8 cellular contexts compared by ENCODE assay signal in genomic region chr9:131238402-131239021, GRCh38.
DNase-seq lines count a peak whose midpoint lies in the region; ATAC-seq and TF ChIP-seq lines count a peak whose summit lies in the region.

No MANE protein-coding gene starts in this region.

- DNase-seq in NCI-H510A (lab: John Stamatoyannopoulos, UW) (peak; percentile 35), NCI-H510A treated with DMSO at 0.1 percent for 48 hours (lab: John Stamatoyannopoulos, UW) (no peak), astrocyte of the spinal cord (ENCODE audit: low read depth, low spot score) (peak; percentile 79), memory B cell (ENCODE audit: low spot score in 2 of 2) (no peak), ecto neural progenitor cell (ENCODE audit: low spot score) (no peak), HUDEP-2 (lab: John Stamatoyannopoulos, UW; ENCODE audit: unreplicated experiment in 76 of 76) (no peak), SKM-1 (lab: John Stamatoyannopoulos, UW; ENCODE audit: unreplicated experiment) (no peak)

- H3K4me3 Mint-ChIP-seq in memory B cell, result peak overlapping the region; percentile 89

- H3K4me1 Mint-ChIP-seq in memory B cell, result peaks cover 11% of the 10 kb centered on the region

- peak; percentile 31 for ATAC-seq in HG03354 (IDR thresholded peaks at IDR 0.05; ENCODE audit: poor library complexity, severe bottlenecking, unreplicated experiment)
- ATAC-seq in memory B cell (ENCODE audit: low read depth), result peak; percentile 33

- no peaks in the 10 kb centered on the region for H3K27me3 Mint-ChIP-seq in memory B cell

- peaks cover 4% of the 10 kb centered on the region for H3K9me3 Mint-ChIP-seq in memory B cell

- in situ Hi-C loops in astrocyte of the spinal cord (cut with HindIII; ENCODE audit: low sequenced_read_pairs), result no loop called here

- H3K4me3 ChIP-seq in astrocyte of the spinal cord (ENCODE audit: low read depth, low read length), result no peak overlapping the region

- no peak for TF ChIP-seq CTCF in astrocyte of the spinal cord (IDR thresholded peaks at IDR 0.05; ENCODE audit: low read depth, low read length)

- H3K36me3 Mint-ChIP-seq in memory B cell, result peaks cover 8% of the 10 kb centered on the region

- H3K27ac Mint-ChIP-seq in memory B cell, result peak overlapping the region; percentile 92

Comparison
In these comparisons a context has a peak if more than half of its experiments do, and no peak if none do; other contexts are left out.
1. DNase-seq: peak in NCI-H510A (single experiment) and astrocyte of the spinal cord (single experiment); none in NCI-H510A treated with DMSO at 0.1 percent for 48 hours (single experiment), memory B cell (0 of 2), ecto neural progenitor cell (single experiment), HUDEP-2 (0 of 76) and SKM-1 (single experiment).